ENCODE assay signal across 22 cellular contexts in the genomic region with DNA sequence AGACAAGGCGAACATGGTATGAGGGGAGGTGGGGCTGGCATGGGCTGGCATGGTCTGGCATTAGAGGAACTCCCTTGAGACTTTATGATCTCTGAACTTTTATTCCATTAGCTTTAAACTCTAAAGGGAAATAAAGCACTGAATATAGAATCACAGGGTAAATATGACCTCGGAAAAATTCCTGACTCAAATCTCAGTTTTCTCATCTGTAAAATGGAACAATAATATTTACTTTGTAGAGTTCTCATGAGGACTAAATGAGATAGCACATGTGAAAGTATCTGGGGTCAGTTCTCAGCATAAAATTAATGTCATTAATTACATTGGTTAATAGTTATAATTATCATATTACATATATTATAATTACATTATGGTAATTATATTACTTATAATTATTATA.
DNase-seq lines count a peak whose midpoint lies in the region; ATAC-seq and TF ChIP-seq lines count a peak whose summit lies in the region.
"Had no signal": no experiment of that assay in that cellular context is flagged by ENCODE, and none has a peak within 500 bp of the region (broad histone marks: within the 10 kb centered on the region; RNA-seq: fewer than 3 reads in every experiment).

No MANE protein-coding gene starts in this region.

- dilution Hi-C loops in mammary epithelial cell (cut with HindIII; ENCODE audit: low sequenced_read_pairs) = no loop called here

- H3K79me2 ChIP-seq in Karpas-422 (ENCODE audit: low read length) = peaks cover 67% of the 10 kb centered on the region
- H3K79me2 ChIP-seq in mammary epithelial cell (ENCODE audit: insufficient read depth, low read length) = peaks cover 52% of the 10 kb centered on the region
- H3K79me2 ChIP-seq in GM23248 (ENCODE audit: insufficient read depth) = no peaks in the 10 kb centered on the region

- H3K9me2 ChIP-seq in Karpas-422 (replicated peaks; ENCODE audit: insufficient read depth, low read length) (no peaks in the 10 kb centered on the region), GM23248 (ENCODE audit: insufficient read depth) (no peaks in the 10 kb centered on the region)

- TF ChIP-seq CTCF in mammary epithelial cell (conservative IDR thresholded peaks at IDR 0.05 in 1 of 2, IDR thresholded peaks at IDR 0.05 in 1 of 2; ENCODE audit: extremely low read depth in 1 of 2, insufficient read depth in 1 of 2, low read depth in 1 of 2, low read length in 2 of 2) = no peak

- POLR2A ChIA-PET in naive thymus-derived CD8-positive, alpha-beta T cell (lab: Charles Lee) = interaction anchor here (0.6 kb wide), 3 partner anchors 9 to 126 kb away, joined by 3 to 4 read pairs (median 3); no protein-coding TSS in a partner anchor

- H3K36me3 ChIP-seq in Karpas-422 (ENCODE audit: insufficient read depth, low read length) (peaks cover 83% of the 10 kb centered on the region), mammary epithelial cell (ENCODE audit: insufficient read depth, low read length) (peaks cover 1% of the 10 kb centered on the region), GM23248 (ENCODE audit: low read depth) (no peaks in the 10 kb centered on the region)
- H3K36me3 ChIP-seq: MG63, Peyer's patch had no signal

- H3K4me2 ChIP-seq in Karpas-422 (ENCODE audit: low read depth, low read length, poor library complexity, severe bottlenecking) (no peak overlapping the region), mammary epithelial cell (ENCODE audit: insufficient read depth, low read depth, low read length) (peak overlapping the region; percentile 77), GM23248 (ENCODE audit: unreplicated experiment) (no peak overlapping the region)

- ATAC-seq in activated T-cell treated with anti-CD3 and anti-CD28 coated beads, Interleukin-2, amount 50 U/mL, for 72 hours (replicated peaks in 1 of 2) = no peak
- no peak for ATAC-seq in naive thymus-derived CD8-positive, alpha-beta T cell
- ATAC-seq: left colon; stimulated activated naive CD8-positive, alpha-beta T cell treated with anti-CD3 and anti-CD28 coated beads, Interleukin-15, amount 100 ng/mL, for 72 hours had no signal

- H3K4me3 ChIP-seq in Karpas-422 (ENCODE audit: low read length) (no peak overlapping the region), mammary epithelial cell (replicated peaks in 1 of 3; ENCODE audit: insufficient read depth in 1 of 3, low read depth in 2 of 3, low read length in 3 of 3) (peak overlapping the region; percentile 45 to 70 (median 69)), GM23248 (no peak overlapping the region)
- H3K4me3 ChIP-seq: MG63, Peyer's patch had no signal

- H3K4me1 ChIP-seq in Karpas-422 (ENCODE audit: low read length) (peaks cover 66% of the 10 kb centered on the region), mammary epithelial cell (ENCODE audit: insufficient read depth, low read length) (peaks cover 65% of the 10 kb centered on the region), GM23248 (ENCODE audit: insufficient read depth) (no peaks in the 10 kb centered on the region)

- peaks cover 3% of the 10 kb centered on the region for H3K9me3 Mint-ChIP-seq in activated T-cell treated with anti-CD3 and anti-CD28 coated beads, Interleukin-2, amount 50 U/mL, for 24 hours
- no peaks in the 10 kb centered on the region for H3K9me3 Mint-ChIP-seq in activated T-cell treated with anti-CD3 and anti-CD28 coated beads, Interleukin-2, amount 50 U/mL, for 72 hours
- H3K9me3 Mint-ChIP-seq in naive thymus-derived CD8-positive, alpha-beta T cell = peaks cover 0 to 3% (median 0%) of the 10 kb centered on the region in 9 donors
- H3K9me3 Mint-ChIP-seq: stimulated activated naive CD8-positive, alpha-beta T cell treated with anti-CD3 and anti-CD28 coated beads, Interleukin-15, amount 100 ng/mL, for 72 hours had no signal

- intact Hi-C loops in mammary epithelial cell (cut with micrococcal nuclease) = loop anchor here (2.0 kb wide), 1 partner anchor 34 kb away; no protein-coding TSS in a partner anchor

- in situ Hi-C loops in mammary epithelial cell (cut with MboI; ENCODE audit: low sequenced_read_pairs in 2 of 2) (no loop called here), GM23248 (cut with MboI) (no loop called here)

- peaks cover 59% of the 10 kb centered on the region for H3K36me3 Mint-ChIP-seq in activated T-cell treated with anti-CD3 and anti-CD28 coated beads, Interleukin-2, amount 50 U/mL, for 24 hours (ENCODE audit: low read depth)
- peaks cover 22 to 31% of the 10 kb centered on the region in 2 donors for H3K36me3 Mint-ChIP-seq in activated T-cell treated with anti-CD3 and anti-CD28 coated beads, Interleukin-2, amount 50 U/mL, for 72 hours (ENCODE audit: insufficient read depth in 2 of 2)
- H3K36me3 Mint-ChIP-seq in naive thymus-derived CD8-positive, alpha-beta T cell = peaks cover 21 to 45% (median 35%) of the 10 kb centered on the region in 3 donors

- H3K4me1 Mint-ChIP-seq in activated T-cell treated with anti-CD3 and anti-CD28 coated beads, Interleukin-2, amount 50 U/mL, for 24 hours (ENCODE audit: low read depth) = peaks cover 53% of the 10 kb centered on the region
- H3K4me1 Mint-ChIP-seq in activated T-cell treated with anti-CD3 and anti-CD28 coated beads, Interleukin-2, amount 50 U/mL, for 72 hours (ENCODE audit: low read depth) = peaks cover 20% of the 10 kb centered on the region
- H3K4me1 Mint-ChIP-seq in naive thymus-derived CD8-positive, alpha-beta T cell = peaks cover 34 to 61% (median 55%) of the 10 kb centered on the region in 4 donors

- WGBS in mammary epithelial cell (ENCODE audit: low coverage, missing lambda C conversion rate) = 56% methylated on average over 2 of the region's 2 CpGs
- 43 to 52% methylated on average over 2 of the region's 2 CpGs for WGBS in GM23248 (ENCODE audit: low coverage in 1 of 2, low lambda C conversion rate in 2 of 2, missing lambda C conversion rate in 2 of 2), 2 experiments

- H3K27ac ChIP-seq in Karpas-422 (ENCODE audit: low read length) (peak overlapping the region; percentile 51; the same call in 1 of the 2 replicates), mammary epithelial cell (ENCODE audit: insufficient read depth, low read depth, low read length) (peak overlapping the region; percentile 89), GM23248 (no peak overlapping the region)
- H3K27ac ChIP-seq: Peyer's patch had no signal

- peak overlapping the region; percentile 82 for H3K27ac Mint-ChIP-seq in activated T-cell treated with anti-CD3 and anti-CD28 coated beads, Interleukin-2, amount 50 U/mL, for 24 hours
- H3K27ac Mint-ChIP-seq in activated T-cell treated with anti-CD3 and anti-CD28 coated beads, Interleukin-2, amount 50 U/mL, for 72 hours = no peak overlapping the region
- H3K27ac Mint-ChIP-seq in naive thymus-derived CD8-positive, alpha-beta T cell = peak overlapping the region in 8 of 10 donors; percentile 26 to 79 (median 70)

- CTCF ChIA-PET in mammary epithelial cell (lab: Charles Lee; ENCODE audit: low non-redundant PET) = interaction anchor here (0.5 kb wide), 1 partner anchor 49 kb away, joined by 3 read pairs; no protein-coding TSS in a partner anchor

- no peaks in the 10 kb centered on the region for H3K27me3 Mint-ChIP-seq in activated T-cell treated with anti-CD3 and anti-CD28 coated beads, Interleukin-2, amount 50 U/mL, for 24 hours
- H3K27me3 Mint-ChIP-seq in activated T-cell treated with anti-CD3 and anti-CD28 coated beads, Interleukin-2, amount 50 U/mL, for 72 hours (ENCODE audit: low read depth) = no peaks in the 10 kb centered on the region
- H3K27me3 Mint-ChIP-seq in naive thymus-derived CD8-positive, alpha-beta T cell = no peaks in the 10 kb centered on the region
- H3K27me3 Mint-ChIP-seq: stimulated activated naive CD8-positive, alpha-beta T cell treated with anti-CD3 and anti-CD28 coated beads, Interleukin-15, amount 100 ng/mL, for 72 hours had no signal

- DNase-seq in activated T-cell treated with anti-CD3 and anti-CD28 coated beads, Interleukin-2, amount 50 U/mL, for 24 hours = no peak
- no peak for DNase-seq in activated T-cell treated with anti-CD3 and anti-CD28 coated beads, Interleukin-2, amount 50 U/mL, for 72 hours
- DNase-seq in Karpas-422 (no peak), mammary epithelial cell (no peak), NCI-H82 treated with DMSO at 0.1 percent for 48 hours (lab: John Stamatoyannopoulos, UW; ENCODE audit: unreplicated experiment) (no peak), GM23248 (no peak), LoVo (ENCODE audit: low spot score) (no peak)
- no peak for DNase-seq in naive thymus-derived CD8-positive, alpha-beta T cell
- DNase-seq: activated CD8-positive, alpha-beta memory T cell treated with anti-CD3 and anti-CD28 coated beads for 24 hours; amygdala; COR-L47; cortex of kidney; DMS79; GDM1; IMR-90; left colon; mesenchymal stem cell; MG63; NCI-H2029 treated with DMSO at 0.1 percent for 48 hours; NCI-H526 treated with DMSO at 0.1 percent for 48 hours; Peyer's patch; stimulated activated naive CD8-positive, alpha-beta T cell treated with anti-CD3 and anti-CD28 coated beads, Interleukin-15, amount 100 ng/mL, for 72 hours had no signal

- no peak overlapping the region for H3K4me3 Mint-ChIP-seq in activated T-cell treated with anti-CD3 and anti-CD28 coated beads, Interleukin-2, amount 50 U/mL, for 24 hours
- H3K4me3 Mint-ChIP-seq in activated T-cell treated with anti-CD3 and anti-CD28 coated beads, Interleukin-2, amount 50 U/mL, for 72 hours = no peak overlapping the region
- H3K4me3 Mint-ChIP-seq in naive thymus-derived CD8-positive, alpha-beta T cell = no peak overlapping the region
- H3K4me3 Mint-ChIP-seq: stimulated activated naive CD8-positive, alpha-beta T cell treated with anti-CD3 and anti-CD28 coated beads, Interleukin-15, amount 100 ng/mL, for 72 hours had no signal

- no peaks in the 10 kb centered on the region for H3K9me3 ChIP-seq in Karpas-422 (ENCODE audit: low read length)
- H3K9me3 ChIP-seq in mammary epithelial cell (replicated peaks; ENCODE audit: insufficient read depth, low read length) = no peaks in the 10 kb centered on the region
- H3K9me3 ChIP-seq in GM23248 (ENCODE audit: low read depth) = no peaks in the 10 kb centered on the region
- H3K9me3 ChIP-seq: MG63, Peyer's patch had no signal

- no peaks in the 10 kb centered on the region for H3F3A ChIP-seq in GM23248 (ENCODE audit: insufficient read depth)

- H3K27me3 ChIP-seq in Karpas-422 (ENCODE audit: low read length) (no peaks in the 10 kb centered on the region), mammary epithelial cell (ENCODE audit: insufficient read depth, low read length) (no peaks in the 10 kb centered on the region), GM23248 (replicated peaks; ENCODE audit: insufficient read depth) (peaks cover 13% of the 10 kb centered on the region)
- H3K27me3 ChIP-seq: MG63, Peyer's patch had no signal

- TSS peak; percentile 46 for BruUV-seq in mammary epithelial cell (replicated peaks; lab: Mats Ljungman, UMichigan)

- H4K20me1 ChIP-seq in Karpas-422 (ENCODE audit: insufficient read depth, low read depth, low read length) (no peaks in the 10 kb centered on the region), mammary epithelial cell (ENCODE audit: insufficient read depth, low read length) (no peaks in the 10 kb centered on the region), GM23248 (ENCODE audit: insufficient read depth) (no peaks in the 10 kb centered on the region)

- H2AFZ ChIP-seq in Karpas-422 (ENCODE audit: low read length) = no peak overlapping the region
- peak overlapping the region; percentile 53 for H2AFZ ChIP-seq in mammary epithelial cell (ENCODE audit: low read depth, low read length)
- H2AFZ ChIP-seq in GM23248 = no peak overlapping the region

- H3K9ac ChIP-seq in Karpas-422 (ENCODE audit: low read length) = no peak overlapping the region
- peak overlapping the region; percentile 87 for H3K9ac ChIP-seq in mammary epithelial cell (ENCODE audit: insufficient read depth, low read length)
- no peak overlapping the region for H3K9ac ChIP-seq in GM23248

Comparison
In these comparisons a context has a peak if more than half of its experiments do, and no peak if none do; other contexts are left out.
1. H3K4me3 ChIP-seq: peak in mammary epithelial cell (3 of 3); none in Karpas-422 (single experiment) and GM23248 (single experiment).